Comparison of ENCODE assay signal across 16 cellular contexts in genomic region chr5:131110256-131110594, GRCh38. TPM values are rescaled to one million over a fixed set of nuclear protein-coding genes. Genes with fewer than 3 reads are reported as not detected.
DNase-seq lines count a peak whose midpoint lies in the region; ATAC-seq and TF ChIP-seq lines count a peak whose summit lies in the region.
"Had no signal": no experiment of that assay in that cellular context is flagged by ENCODE, and none has a peak within 500 bp of the region (broad histone marks: within the 10 kb centered on the region; RNA-seq: fewer than 3 reads in every experiment).

No MANE protein-coding gene starts in this region.

- no peaks in the 10 kb centered on the region for H4K20me1 ChIP-seq in Karpas-422 (ENCODE audit: insufficient read depth, low read depth, low read length)

- TF ChIP-seq CTCF in natural killer cell (IDR thresholded peaks at IDR 0.05) (peak; percentile 40), HFFc6 (IDR thresholded peaks at IDR 0.05) (peak; percentile 34; the same call in 1 of the 2 replicates), VCaP (conservative IDR thresholded peaks at IDR 0.05) (peak; percentile 30)

- no peak for ATAC-seq in natural killer cell
- no peak for ATAC-seq in natural killer cell treated with Interleukin-12 subunit alpha and Interleukin-12 subunit beta and Interleukin-15 and Interleukin-18, amount 100 ng/mL, for 72 hours

- no peak overlapping the region for H3K27ac ChIP-seq in VCaP
- no peak overlapping the region for H3K27ac ChIP-seq in Karpas-422 (ENCODE audit: low read length)
- H3K27ac ChIP-seq: A549, SJSA1 had no signal

- no peaks in the 10 kb centered on the region for H3K9me2 ChIP-seq in Karpas-422 (replicated peaks; ENCODE audit: insufficient read depth, low read length)

- no peak overlapping the region for H3K4me2 ChIP-seq in Karpas-422 (ENCODE audit: low read depth, low read length, poor library complexity, severe bottlenecking)

- DNase-seq in natural killer cell, result no peak
- no peak for DNase-seq in natural killer cell treated with Interleukin-12 subunit alpha and Interleukin-12 subunit beta and Interleukin-15 and Interleukin-18, amount 100 ng/mL, for 72 hours (ENCODE audit: low spot score)
- DNase-seq in HFFc6, result no peak
- no peak for DNase-seq in Karpas-422
- no peak for DNase-seq in NCI-H2196 treated with DMSO at 0.1 percent for 48 hours (lab: John Stamatoyannopoulos, UW; ENCODE audit: unreplicated experiment)
- DNase-seq in medulla oblongata (ENCODE audit: extremely low spot score), result no peak
- DNase-seq in NCI-H187 (lab: John Stamatoyannopoulos, UW), result no peak
- DNase-seq: MG63, NCI-H1048, NCI-H187 treated with DMSO at 0.1 percent for 48 hours, NCI-H2107 had no signal

- no peaks in the 10 kb centered on the region for H3K36me3 ChIP-seq in Karpas-422 (ENCODE audit: insufficient read depth, low read length)
- H3K36me3 ChIP-seq: MG63, SJSA1 had no signal

- no peak overlapping the region for H3K4me3 ChIP-seq in Karpas-422 (ENCODE audit: low read length)
- H3K4me3 ChIP-seq: A549, MG63, SJSA1 had no signal

- H3K9me3 ChIP-seq in Karpas-422 (ENCODE audit: low read length), result no peaks in the 10 kb centered on the region
- H3K9me3 ChIP-seq: A549, MG63, SJSA1 had no signal

- no peak overlapping the region for H3K27ac Mint-ChIP-seq in natural killer cell
- H3K27ac Mint-ChIP-seq in natural killer cell treated with Interleukin-12 subunit alpha and Interleukin-12 subunit beta and Interleukin-15 and Interleukin-18, amount 100 ng/mL, for 72 hours, result no peak overlapping the region
- H3K27ac Mint-ChIP-seq in HFFc6, result no peak overlapping the region
- H3K27ac Mint-ChIP-seq: CD8-positive, alpha-beta memory T cell; IgD-negative memory B cell had no signal

- H3K27me3 Mint-ChIP-seq in natural killer cell (ENCODE audit: low read depth in 2 of 2) (no peaks in the 10 kb centered on the region), HFFc6 (ENCODE audit: insufficient read depth) (peaks cover 2% of the 10 kb centered on the region)
- H3K27me3 Mint-ChIP-seq in natural killer cell treated with Interleukin-12 subunit alpha and Interleukin-12 subunit beta and Interleukin-15 and Interleukin-18, amount 100 ng/mL, for 72 hours, result no peaks in the 10 kb centered on the region
- H3K27me3 Mint-ChIP-seq: CD8-positive, alpha-beta memory T cell; IgD-negative memory B cell had no signal

- intact Hi-C loops in natural killer cell (cut with micrococcal nuclease), result loop anchor here (1.0 kb wide), 2 partner anchors 239 to 1001 kb away; no protein-coding TSS in a partner anchor

- no peaks in the 10 kb centered on the region for H3K4me1 ChIP-seq in Karpas-422 (ENCODE audit: low read length)
- H3K4me1 ChIP-seq: A549, SJSA1 had no signal

- H3K79me2 ChIP-seq in Karpas-422 (ENCODE audit: low read length), result no peaks in the 10 kb centered on the region

- H3K9me3 Mint-ChIP-seq in natural killer cell, result no peaks in the 10 kb centered on the region
- no peaks in the 10 kb centered on the region for H3K9me3 Mint-ChIP-seq in natural killer cell treated with Interleukin-12 subunit alpha and Interleukin-12 subunit beta and Interleukin-15 and Interleukin-18, amount 100 ng/mL, for 72 hours
- H3K9me3 Mint-ChIP-seq in HFFc6, result no peaks in the 10 kb centered on the region
- H3K9me3 Mint-ChIP-seq: CD8-positive, alpha-beta memory T cell; IgD-negative memory B cell had no signal

- no peak overlapping the region for H3K9ac ChIP-seq in Karpas-422 (ENCODE audit: low read length)

- H3K4me1 Mint-ChIP-seq in natural killer cell (no peaks in the 10 kb centered on the region), HFFc6 (ENCODE audit: low read depth) (no peaks in the 10 kb centered on the region)
- H3K4me1 Mint-ChIP-seq in natural killer cell treated with Interleukin-12 subunit alpha and Interleukin-12 subunit beta and Interleukin-15 and Interleukin-18, amount 100 ng/mL, for 72 hours (ENCODE audit: low read depth in 2 of 2), result no peaks in the 10 kb centered on the region

- H2AFZ ChIP-seq in Karpas-422 (ENCODE audit: low read length), result no peak overlapping the region

- H3K4me3 Mint-ChIP-seq in natural killer cell, result no peak overlapping the region
- no peak overlapping the region for H3K4me3 Mint-ChIP-seq in natural killer cell treated with Interleukin-12 subunit alpha and Interleukin-12 subunit beta and Interleukin-15 and Interleukin-18, amount 100 ng/mL, for 72 hours
- no peak overlapping the region for H3K4me3 Mint-ChIP-seq in HFFc6
- H3K4me3 Mint-ChIP-seq: CD8-positive, alpha-beta memory T cell; IgD-negative memory B cell had no signal

- no peaks in the 10 kb centered on the region for H3K27me3 ChIP-seq in Karpas-422 (ENCODE audit: low read length)

- H3K36me3 Mint-ChIP-seq in natural killer cell, result no peaks in the 10 kb centered on the region
- no peaks in the 10 kb centered on the region for H3K36me3 Mint-ChIP-seq in natural killer cell treated with Interleukin-12 subunit alpha and Interleukin-12 subunit beta and Interleukin-15 and Interleukin-18, amount 100 ng/mL, for 72 hours
- no peaks in the 10 kb centered on the region for H3K36me3 Mint-ChIP-seq in HFFc6 (ENCODE audit: low read depth)
- H3K36me3 Mint-ChIP-seq: CD8-positive, alpha-beta memory T cell; IgD-negative memory B cell had no signal

RNA-seq across cellular contexts. Expression of gene HINT1, which starts 54.8 kb away (rescaled TPM):
- 100 to 1,000 TPM; 125 to 130 (median 129) TPM for total RNA-seq in natural killer cell
- 100 to 1,000 TPM; 219 to 287 TPM for total RNA-seq in natural killer cell treated with Interleukin-12 subunit alpha and Interleukin-12 subunit beta and Interleukin-15 and Interleukin-18, amount 100 ng/mL, for 72 hours
- 100 to 1,000 TPM; 231 to 251 (median 241) TPM for total RNA-seq in HFFc6 (2021; fragmentation: NEBNext Ultra II Directional; extraction: Animal tissue kit (Norgen Biotek cat#: 25700))
- total RNA-seq in Karpas-422 (2014; rRNA removed; shearing (Covaris generic); ENCODE audit: low replicate concordance), result 220 and 522 TPM in 2 replicates
